ENCODE assay signal across 8 cellular contexts in the genomic region with DNA sequence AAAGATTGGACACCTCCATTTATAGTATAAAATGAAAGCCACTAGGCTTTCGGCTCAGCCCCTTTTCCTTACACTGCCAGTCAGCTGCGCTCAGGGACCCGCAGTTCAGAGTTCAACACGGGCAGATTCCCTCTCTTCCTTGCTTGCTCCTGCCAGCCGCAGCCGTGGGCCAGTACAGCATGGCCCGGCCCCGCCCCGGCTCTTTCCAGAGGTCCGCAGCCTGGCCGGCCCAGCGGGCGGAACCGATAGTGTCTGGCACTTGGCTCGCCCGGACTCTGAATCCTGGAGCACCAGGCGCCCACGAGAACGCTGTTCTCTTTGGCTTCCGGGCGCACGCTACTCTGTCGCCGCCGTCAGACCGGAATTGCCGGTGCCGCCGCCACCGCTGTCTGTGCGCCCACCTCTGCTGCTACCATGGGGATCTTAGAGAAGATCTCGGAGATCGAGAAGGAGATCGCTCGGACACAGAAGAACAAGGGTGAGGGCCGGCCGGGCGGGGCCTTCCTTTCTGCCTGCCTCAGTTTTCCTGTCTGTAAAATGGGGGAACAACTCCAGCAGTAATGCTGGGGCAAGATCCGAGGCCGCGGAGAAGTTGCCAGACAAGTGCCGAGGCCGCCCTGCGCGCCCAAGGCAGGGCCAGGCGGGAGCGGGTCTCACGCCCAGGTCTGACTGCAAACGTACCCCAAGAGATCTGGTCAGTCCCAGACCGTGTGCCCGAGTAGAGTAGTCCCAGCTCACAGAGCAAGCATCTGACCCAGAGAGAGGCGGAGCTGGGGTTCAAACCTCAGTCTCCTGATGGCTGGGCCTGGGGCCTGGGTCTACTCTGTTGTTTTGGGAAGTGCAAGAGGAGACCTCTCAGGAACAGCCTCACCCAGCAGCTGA. TPM values are rescaled to one million over a fixed set of nuclear protein-coding genes. Genes with fewer than 3 reads are reported as not detected.
DNase-seq lines count a peak whose midpoint lies in the region; ATAC-seq and TF ChIP-seq lines count a peak whose summit lies in the region.

A gene with protein sequence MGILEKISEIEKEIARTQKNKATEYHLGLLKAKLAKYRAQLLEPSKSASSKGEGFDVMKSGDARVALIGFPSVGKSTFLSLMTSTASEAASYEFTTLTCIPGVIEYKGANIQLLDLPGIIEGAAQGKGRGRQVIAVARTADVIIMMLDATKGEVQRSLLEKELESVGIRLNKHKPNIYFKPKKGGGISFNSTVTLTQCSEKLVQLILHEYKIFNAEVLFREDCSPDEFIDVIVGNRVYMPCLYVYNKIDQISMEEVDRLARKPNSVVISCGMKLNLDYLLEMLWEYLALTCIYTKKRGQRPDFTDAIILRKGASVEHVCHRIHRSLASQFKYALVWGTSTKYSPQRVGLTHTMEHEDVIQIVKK (plus strand): TSS at position 339 of the 882 bp plus-strand sequence. CDS start 76 bp downstream, at position 415.

- peaks cover 12% of the 10 kb centered on the region for H3K79me2 ChIP-seq in OCI-LY1 (ENCODE audit: insufficient read depth, low read length)

- H3K9me3 Mint-ChIP-seq in endothelial cell (ENCODE audit: unreplicated experiment) = no peaks in the 10 kb centered on the region
- no peaks in the 10 kb centered on the region for H3K9me3 Mint-ChIP-seq in mesothelial cell of epicardium

- H3K36me3 Mint-ChIP-seq in endothelial cell (ENCODE audit: low read depth, unreplicated experiment) = peaks cover 3% of the 10 kb centered on the region
- peaks cover 5% of the 10 kb centered on the region for H3K36me3 Mint-ChIP-seq in mesothelial cell of epicardium

- H2AFZ ChIP-seq in OCI-LY1 (ENCODE audit: low read length) = peak within 1 kb of the TSS; percentile 97

- TF ChIP-seq CTCF in OCI-LY1 (IDR thresholded peaks at IDR 0.05; ENCODE audit: low read length) (peak; percentile 7; the same call in 1 of the 2 replicates), endothelial cell (IDR thresholded peaks at IDR 0.05; ENCODE audit: unreplicated experiment) (no peak), mesothelial cell of epicardium (IDR thresholded peaks at IDR 0.05; ENCODE audit: unreplicated experiment) (no peak)

- peaks cover 16% of the 10 kb centered on the region for H3K4me1 ChIP-seq in OCI-LY1 (ENCODE audit: insufficient read depth, low read length, severe bottlenecking)

- H3K4me3 Mint-ChIP-seq in endothelial cell (ENCODE audit: unreplicated experiment) (peak within 1 kb of the TSS; percentile 96), mesothelial cell of epicardium (peak within 1 kb of the TSS; percentile 99)

- no peaks in the 10 kb centered on the region for H4K20me1 ChIP-seq in OCI-LY1 (ENCODE audit: insufficient read depth, low read length)

- peaks cover 3% of the 10 kb centered on the region for H3K27me3 Mint-ChIP-seq in endothelial cell (ENCODE audit: unreplicated experiment)
- no peaks in the 10 kb centered on the region for H3K27me3 Mint-ChIP-seq in mesothelial cell of epicardium (ENCODE audit: low read depth)

- H3K9me2 ChIP-seq in OCI-LY1 (ENCODE audit: low read depth, low read length) = no peaks in the 10 kb centered on the region

- peak within 1 kb of the TSS; percentile 98 for H3K4me3 ChIP-seq in OCI-LY1 (ENCODE audit: low read depth, low read length, poor library complexity, severe bottlenecking)

- H3K9ac ChIP-seq in OCI-LY1 (ENCODE audit: low read length) = peak within 1 kb of the TSS; percentile 97

- peak; percentile 93 for DNase-seq in COLO829 (ENCODE audit: low spot score)
- DNase-seq in HUDEP-2 (lab: John Stamatoyannopoulos, UW; ENCODE audit: unreplicated experiment in 76 of 76) = peak in 74 of 76 experiments; percentile 18 to 94 (median 84)
- peak; percentile 86 for DNase-seq in activated CD8-positive, alpha-beta memory T cell treated with anti-CD3 and anti-CD28 coated beads, Interleukin-2, amount 50 U/mL, for 4 hours
- DNase-seq in endothelial cell (ENCODE audit: low spot score) = peak; percentile 95
- peak; percentile 75 to 94 for DNase-seq in mesothelial cell of epicardium (ENCODE audit: low spot score in 2 of 2, unreplicated experiment in 2 of 2)
- DNase-seq in stimulated activated CD8-positive, alpha-beta memory T cell treated with anti-CD3 and anti-CD28 coated beads, Interleukin-15, amount 100 ng/mL, for 4 hours (ENCODE audit: low read depth in 2 of 2) = peak; percentile 72 to 73

- H3K4me2 ChIP-seq in OCI-LY1 (ENCODE audit: low read length) = peak within 1 kb of the TSS; percentile 77

- no peaks in the 10 kb centered on the region for H3K9me3 ChIP-seq in OCI-LY1 (ENCODE audit: low read length)

- peaks cover 20% of the 10 kb centered on the region for H3K36me3 ChIP-seq in OCI-LY1 (ENCODE audit: insufficient read depth, low read length)

- H3F3A ChIP-seq in OCI-LY1 (ENCODE audit: insufficient read depth, low read length) = no peaks in the 10 kb centered on the region

- H3K27me3 ChIP-seq in OCI-LY1 (ENCODE audit: insufficient read depth, low read length) = no peaks in the 10 kb centered on the region

- H3K4me1 Mint-ChIP-seq in endothelial cell (ENCODE audit: unreplicated experiment) (peaks cover 9% of the 10 kb centered on the region), mesothelial cell of epicardium (peaks cover 15% of the 10 kb centered on the region)

- H3K27ac Mint-ChIP-seq in endothelial cell (ENCODE audit: unreplicated experiment) = peak within 1 kb of the TSS; percentile 89
- H3K27ac Mint-ChIP-seq in mesothelial cell of epicardium = peak within 1 kb of the TSS; percentile 98

- H3K27ac ChIP-seq in OCI-LY1 (ENCODE audit: low read depth, low read length, poor library complexity, severe bottlenecking) = peak within 1 kb of the TSS; percentile 24

- peak; percentile 70 for ATAC-seq in GM21367 (IDR thresholded peaks at IDR 0.05; ENCODE audit: unreplicated experiment)

RNA-seq across cellular contexts. Expression of the gene that starts here (rescaled TPM):
- total RNA-seq in endothelial cell (ENCODE audit: unreplicated experiment) (38.3 TPM), mesothelial cell of epicardium (48.6 to 51.2 TPM (median 49.1 TPM) in 3 replicates)

Comparison
In these comparisons a context has a peak if more than half of its experiments do, and no peak if none do; other contexts are left out.
1. Peak in every context shown above with its lines: DNase-seq, ATAC-seq, H3K4me3 ChIP-seq and H3K27ac ChIP-seq.